ENCODE assay signal across 17 cellular contexts in genomic region chr5:76514254-76514653, GRCh38.
"Had no signal": no experiment of that assay in that cellular context is flagged by ENCODE, and none has a peak within 500 bp of the region (broad histone marks: within the 10 kb centered on the region; RNA-seq: fewer than 3 reads in every experiment).

No MANE protein-coding gene starts in this region.

- H3K4me3 Mint-ChIP-seq: activated CD4-positive, alpha-beta T cell treated with anti-CD3 and anti-CD28 coated beads, Interleukin-2, amount 10 ng/mL, durations not matched to agents 7 days and 5 days; activated naive CD8-positive, alpha-beta T cell treated with anti-CD3 and anti-CD28 coated beads, Interleukin-2, amount 10 ng/mL, durations not matched to agents 7 days and 5 days; activated T-cell treated with anti-CD3 and anti-CD28 coated beads, Interleukin-2, amount 50 U/mL, for 24 hours; memory B cell; neural progenitor cell; stimulated activated naive CD8-positive, alpha-beta T cell treated with anti-CD3 and anti-CD28 coated beads, Interleukin-15, Interleukin-2, amounts not matched to agents 100 ng/mL and 50 ng/mL, for 24 hours; T-helper 17 cell had no signal

- H3K27ac ChIP-seq: cardiac muscle cell, heart right ventricle, left ventricle myocardium inferior, neural progenitor cell, ovary, testis had no signal

- H3K36me3 ChIP-seq: cardiac muscle cell, heart right ventricle, left ventricle myocardium inferior, neural progenitor cell, ovary had no signal

- H3K27me3 Mint-ChIP-seq: activated CD4-positive, alpha-beta T cell treated with anti-CD3 and anti-CD28 coated beads, Interleukin-2, amount 10 ng/mL, durations not matched to agents 7 days and 5 days; activated naive CD8-positive, alpha-beta T cell treated with anti-CD3 and anti-CD28 coated beads, Interleukin-2, amount 10 ng/mL, durations not matched to agents 7 days and 5 days; activated T-cell treated with anti-CD3 and anti-CD28 coated beads, Interleukin-2, amount 50 U/mL, for 24 hours; memory B cell; stimulated activated naive CD8-positive, alpha-beta T cell treated with anti-CD3 and anti-CD28 coated beads, Interleukin-15, Interleukin-2, amounts not matched to agents 100 ng/mL and 50 ng/mL, for 24 hours; T-helper 17 cell had no signal

- H3K36me3 Mint-ChIP-seq: neural progenitor cell had no signal

- H3K4me1 Mint-ChIP-seq: memory B cell had no signal

- H3K4me3 ChIP-seq: cardiac muscle cell, heart right ventricle, left ventricle myocardium inferior, neural progenitor cell, ovary, testis had no signal

- H3K4me1 ChIP-seq: heart right ventricle, left ventricle myocardium inferior, testis had no signal

- H3K27ac Mint-ChIP-seq: activated CD4-positive, alpha-beta T cell treated with anti-CD3 and anti-CD28 coated beads, Interleukin-2, amount 10 ng/mL, durations not matched to agents 7 days and 5 days; activated naive CD8-positive, alpha-beta T cell treated with anti-CD3 and anti-CD28 coated beads, Interleukin-2, amount 10 ng/mL, durations not matched to agents 7 days and 5 days; activated T-cell treated with anti-CD3 and anti-CD28 coated beads, Interleukin-2, amount 50 U/mL, for 24 hours; memory B cell; neural progenitor cell; stimulated activated naive CD8-positive, alpha-beta T cell treated with anti-CD3 and anti-CD28 coated beads, Interleukin-15, Interleukin-2, amounts not matched to agents 100 ng/mL and 50 ng/mL, for 24 hours had no signal

- H3K9me3 ChIP-seq: left ventricle myocardium inferior, testis had no signal

- DNase-seq: activated CD4-positive, alpha-beta T cell treated with anti-CD3 and anti-CD28 coated beads, Interleukin-2, amount 10 ng/mL, durations not matched to agents 7 days and 5 days; activated CD4-positive, CD25-positive, alpha-beta regulatory T cell; activated effector memory CD4-positive, alpha-beta T cell treated with anti-CD3 and anti-CD28 coated beads, Interleukin-2, amount 50 U/mL, for 16 hours; activated naive CD8-positive, alpha-beta T cell treated with anti-CD3 and anti-CD28 coated beads, Interleukin-2, amount 10 ng/mL, durations not matched to agents 7 days and 5 days; activated T-cell treated with anti-CD3 and anti-CD28 coated beads, Interleukin-2, amount 50 U/mL, for 24 hours; effector CD4-positive, alpha-beta T cell; heart right ventricle; left ventricle myocardium inferior; ovary; stimulated activated CD4-positive, alpha-beta T cell treated with anti-CD3 and anti-CD28 coated beads, Interleukin-4, amount 100 ng/mL, for 1 hour; stimulated activated CD8-positive, alpha-beta memory T cell treated with anti-CD3 and anti-CD28 coated beads, Interleukin-4, amount 100 ng/mL, for 48 hours; T-helper 17 cell; testis had no signal

- H3K27me3 ChIP-seq: cardiac muscle cell, neural progenitor cell, ovary, testis had no signal

- H3K9me3 Mint-ChIP-seq: activated CD4-positive, alpha-beta T cell treated with anti-CD3 and anti-CD28 coated beads, Interleukin-2, amount 10 ng/mL, durations not matched to agents 7 days and 5 days; activated naive CD8-positive, alpha-beta T cell treated with anti-CD3 and anti-CD28 coated beads, Interleukin-2, amount 10 ng/mL, durations not matched to agents 7 days and 5 days; memory B cell; stimulated activated naive CD8-positive, alpha-beta T cell treated with anti-CD3 and anti-CD28 coated beads, Interleukin-15, Interleukin-2, amounts not matched to agents 100 ng/mL and 50 ng/mL, for 24 hours had no signal
